17 cellular contexts compared by ENCODE assay signal in the genomic region with DNA sequence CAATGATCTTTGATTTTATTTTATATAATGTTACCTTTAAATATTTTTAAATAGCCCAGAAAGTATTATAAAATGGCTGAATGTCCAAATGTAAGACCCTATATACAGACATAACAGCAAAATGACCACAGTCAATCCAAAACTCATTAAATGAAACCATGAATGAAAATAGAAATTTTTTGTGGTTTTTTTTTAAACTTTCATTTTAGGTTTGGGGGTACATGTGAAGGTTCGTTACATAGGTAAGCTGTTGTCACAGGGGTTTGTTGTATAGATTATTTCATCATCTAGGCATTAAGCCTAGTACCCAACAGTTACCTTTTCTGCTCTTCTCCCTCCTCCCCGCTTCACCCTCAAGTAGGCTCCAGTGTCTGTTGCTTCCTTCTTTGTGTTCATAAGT.
DNase-seq lines count a peak whose midpoint lies in the region; ATAC-seq and TF ChIP-seq lines count a peak whose summit lies in the region.
"Had no signal": no experiment of that assay in that cellular context is flagged by ENCODE, and none has a peak within 500 bp of the region (broad histone marks: within the 10 kb centered on the region; RNA-seq: fewer than 3 reads in every experiment).

No MANE protein-coding gene starts in this region.

- no peaks in the 10 kb centered on the region for H3K9me3 Mint-ChIP-seq in stimulated activated naive CD8-positive, alpha-beta T cell treated with anti-CD3 and anti-CD28 coated beads, Interleukin-15, amount 100 ng/mL, for 72 hours
- H3K9me3 Mint-ChIP-seq in progenitor cell of endocrine pancreas (ENCODE audit: low read depth) = peaks cover 3% of the 10 kb centered on the region
- H3K9me3 Mint-ChIP-seq: activated naive CD4-positive, alpha-beta T cell treated with anti-CD3 and anti-CD28 coated beads, Interleukin-2, amount 50 U/mL, for 72 hours; type B pancreatic cell had no signal

- no peak overlapping the region for H3K4me3 Mint-ChIP-seq in stimulated activated naive CD8-positive, alpha-beta T cell treated with anti-CD3 and anti-CD28 coated beads, Interleukin-15, amount 100 ng/mL, for 72 hours
- H3K4me3 Mint-ChIP-seq in progenitor cell of endocrine pancreas (ENCODE audit: low read depth) = no peak overlapping the region
- H3K4me3 Mint-ChIP-seq: naive thymus-derived CD4-positive, alpha-beta T cell; type B pancreatic cell had no signal

- TF ChIP-seq CTCF in progenitor cell of endocrine pancreas (IDR thresholded peaks at IDR 0.05; ENCODE audit: unreplicated experiment) = no peak

- peaks cover 16% of the 10 kb centered on the region for H3K36me3 Mint-ChIP-seq in progenitor cell of endocrine pancreas (ENCODE audit: insufficient read depth)

- H3K27me3 Mint-ChIP-seq in stimulated activated naive CD8-positive, alpha-beta T cell treated with anti-CD3 and anti-CD28 coated beads, Interleukin-15, amount 100 ng/mL, for 72 hours = no peaks in the 10 kb centered on the region
- no peaks in the 10 kb centered on the region for H3K27me3 Mint-ChIP-seq in progenitor cell of endocrine pancreas
- H3K27me3 Mint-ChIP-seq: naive thymus-derived CD4-positive, alpha-beta T cell; type B pancreatic cell had no signal

- no peak for DNase-seq in stimulated activated naive CD8-positive, alpha-beta T cell treated with anti-CD3 and anti-CD28 coated beads, Interleukin-15, amount 100 ng/mL, for 72 hours
- no peak for DNase-seq in stimulated activated naive CD8-positive, alpha-beta T cell treated with anti-CD3 and anti-CD28 coated beads, Interleukin-15, Interleukin-2, amounts not matched to agents 100 U/mL and 50 U/mL, for 24 hours
- DNase-seq in progenitor cell of endocrine pancreas (ENCODE audit: low spot score, unreplicated experiment) (no peak), GF-D8 (lab: John Stamatoyannopoulos, UW) (no peak), superior temporal gyrus (ENCODE audit: extremely low spot score) (no peak)
- DNase-seq: activated T-cell treated with anti-CD3 and anti-CD28 coated beads, Interleukin-2, amount 50 U/mL, for 1 hour; brain microvascular endothelial cell; naive thymus-derived CD4-positive, alpha-beta T cell; NCI-H1105; NCI-H2171; SW 1271 had no signal

- H3K4me1 Mint-ChIP-seq in stimulated activated naive CD8-positive, alpha-beta T cell treated with anti-CD3 and anti-CD28 coated beads, Interleukin-15, amount 100 ng/mL, for 72 hours = peaks cover 26% of the 10 kb centered on the region
- H3K4me1 Mint-ChIP-seq in progenitor cell of endocrine pancreas (ENCODE audit: low read depth) = peaks cover 11% of the 10 kb centered on the region

- no peak overlapping the region for H3K27ac Mint-ChIP-seq in stimulated activated naive CD8-positive, alpha-beta T cell treated with anti-CD3 and anti-CD28 coated beads, Interleukin-15, amount 100 ng/mL, for 72 hours
- no peak overlapping the region for H3K27ac Mint-ChIP-seq in progenitor cell of endocrine pancreas
- H3K27ac Mint-ChIP-seq: activated naive CD4-positive, alpha-beta T cell treated with anti-CD3 and anti-CD28 coated beads, Interleukin-2, amount 50 U/mL, for 72 hours; naive thymus-derived CD4-positive, alpha-beta T cell; type B pancreatic cell had no signal

- ATAC-seq in stimulated activated naive CD8-positive, alpha-beta T cell treated with anti-CD3 and anti-CD28 coated beads, Interleukin-15, amount 100 ng/mL, for 72 hours = peak; percentile 61
- ATAC-seq in stimulated activated naive CD8-positive, alpha-beta T cell treated with anti-CD3 and anti-CD28 coated beads, Interleukin-15, Interleukin-2, amounts not matched to agents 100 U/mL and 50 U/mL, for 24 hours = no peak
- ATAC-seq in GM21786 (IDR thresholded peaks at IDR 0.05; ENCODE audit: unreplicated experiment) (peak; percentile 55), HG03175 (IDR thresholded peaks at IDR 0.05; ENCODE audit: unreplicated experiment) (peak; percentile 79), HG03039 (IDR thresholded peaks at IDR 0.05; ENCODE audit: unreplicated experiment) (no peak)
- ATAC-seq: activated naive CD4-positive, alpha-beta T cell treated with anti-CD3 and anti-CD28 coated beads, Interleukin-2, amount 50 U/mL, for 72 hours; esophagus mucosa; naive thymus-derived CD4-positive, alpha-beta T cell had no signal

Comparison
In these comparisons a context has a peak if more than half of its experiments do, and no peak if none do; other contexts are left out.
1. ATAC-seq: peak in stimulated activated naive CD8-positive, alpha-beta T cell treated with anti-CD3 and anti-CD28 coated beads, Interleukin-15, amount 100 ng/mL, for 72 hours (single experiment), GM21786 (single experiment) and HG03175 (single experiment); none in stimulated activated naive CD8-positive, alpha-beta T cell treated with anti-CD3 and anti-CD28 coated beads, Interleukin-15, Interleukin-2, amounts not matched to agents 100 U/mL and 50 U/mL, for 24 hours (single experiment) and HG03039 (single experiment).